In the genomic region with DNA sequence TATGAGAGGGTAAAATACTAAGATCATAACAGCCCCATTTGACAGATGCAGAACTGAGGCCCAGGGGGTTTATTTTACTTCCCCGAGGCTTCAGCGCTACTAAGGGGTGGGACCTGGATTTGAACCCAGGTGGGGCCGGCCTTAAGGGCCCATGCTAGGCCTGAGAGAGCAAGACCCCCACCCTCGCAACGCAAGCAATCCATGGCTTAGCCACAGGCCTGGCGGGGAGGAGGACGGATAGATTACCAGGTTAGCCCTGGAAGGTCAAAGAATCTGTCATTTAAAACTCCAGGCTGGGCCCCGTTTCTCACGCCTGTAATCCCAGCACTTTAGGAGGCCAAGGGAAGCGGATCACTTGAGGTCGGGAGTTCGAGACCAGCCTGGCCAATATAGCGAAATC, we compare ENCODE assay signal across 1 cellular context.
TF ChIP-seq lines count a peak whose summit lies in the region.

No MANE protein-coding gene starts in this region.

TF ChIP-seq in H1, 55 proteins besides CTCF, POLR2A, EP300 and RAD21 (continued from another document):
- TF ChIP-seq SIX5 (IDR thresholded peaks at IDR 0.05; ENCODE audit: low read depth, low read length), result no peak
- TF ChIP-seq CHD1 (IDR thresholded peaks at IDR 0.05; ENCODE audit: low read depth, low read length), result no peak
- no peak for TF ChIP-seq ASH2L (IDR thresholded peaks at IDR 0.05; ENCODE audit: low read length)
- peak; percentile 84 for TF ChIP-seq KDM1A (IDR thresholded peaks at IDR 0.05; ENCODE audit: borderline replicate concordance, low read length)
- peak; percentile 22 for TF ChIP-seq RNF2 (IDR thresholded peaks at IDR 0.05; ENCODE audit: borderline replicate concordance, low read depth, low read length, missing control alignments, poor library complexity, severe bottlenecking)
- TF ChIP-seq MAX (IDR thresholded peaks at IDR 0.05), result no peak
